Comparison of ENCODE assay signal across 8 cellular contexts in the genomic region with DNA sequence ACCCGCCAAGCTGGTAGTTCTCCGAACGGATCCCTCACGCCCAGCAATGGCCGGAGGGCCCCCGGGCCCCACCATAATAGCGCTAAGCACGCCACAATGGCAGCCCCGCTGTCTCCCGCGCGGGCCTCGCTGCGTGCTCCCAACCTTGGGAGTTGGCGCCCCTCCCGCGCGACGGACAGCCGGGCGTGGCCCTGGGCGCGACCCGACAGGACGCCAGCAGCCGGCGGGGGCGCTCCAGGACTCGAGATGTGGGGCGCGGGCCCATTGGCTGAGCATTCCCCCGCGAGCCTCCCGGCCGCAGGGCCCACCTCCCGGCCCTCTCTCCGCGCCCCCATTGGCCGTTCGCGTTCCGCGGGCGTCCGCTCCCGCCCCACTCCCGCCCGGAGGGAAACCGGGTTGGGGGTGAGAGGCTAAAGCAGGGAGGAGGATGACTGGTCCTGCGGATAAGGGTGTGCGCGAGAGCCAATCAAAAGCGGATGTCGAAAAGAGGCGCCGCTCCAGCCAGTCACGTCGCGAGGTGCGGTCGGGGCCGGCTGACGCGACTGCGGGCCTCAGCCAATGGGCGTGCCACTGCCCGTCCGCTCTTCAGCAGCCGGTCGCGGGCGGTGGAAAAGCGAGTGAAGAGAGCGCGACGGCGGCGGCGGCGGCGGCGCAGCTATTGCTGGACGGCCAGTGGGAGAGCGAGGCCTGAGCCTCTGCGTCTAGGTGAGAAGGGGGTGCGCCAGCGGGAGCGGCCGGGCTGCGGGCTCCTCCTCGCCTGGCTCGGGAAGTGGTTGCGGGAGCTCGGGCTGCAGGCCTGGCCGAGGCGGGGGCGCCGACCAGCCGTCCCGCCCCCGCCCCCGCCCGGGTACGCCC. TPM values are rescaled to one million over a fixed set of nuclear protein-coding genes. Genes with fewer than 3 reads are reported as not detected.
DNase-seq lines count a peak whose midpoint lies in the region; ATAC-seq lines count a peak whose summit lies in the region.

A gene with protein sequence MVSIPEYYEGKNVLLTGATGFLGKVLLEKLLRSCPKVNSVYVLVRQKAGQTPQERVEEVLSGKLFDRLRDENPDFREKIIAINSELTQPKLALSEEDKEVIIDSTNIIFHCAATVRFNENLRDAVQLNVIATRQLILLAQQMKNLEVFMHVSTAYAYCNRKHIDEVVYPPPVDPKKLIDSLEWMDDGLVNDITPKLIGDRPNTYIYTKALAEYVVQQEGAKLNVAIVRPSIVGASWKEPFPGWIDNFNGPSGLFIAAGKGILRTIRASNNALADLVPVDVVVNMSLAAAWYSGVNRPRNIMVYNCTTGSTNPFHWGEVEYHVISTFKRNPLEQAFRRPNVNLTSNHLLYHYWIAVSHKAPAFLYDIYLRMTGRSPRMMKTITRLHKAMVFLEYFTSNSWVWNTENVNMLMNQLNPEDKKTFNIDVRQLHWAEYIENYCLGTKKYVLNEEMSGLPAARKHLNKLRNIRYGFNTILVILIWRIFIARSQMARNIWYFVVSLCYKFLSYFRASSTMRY (plus strand): TSS at position 567 of the 855 bp plus-strand sequence. CDS start 26,098 bp downstream, outside the sequence.

- CTCF ChIA-PET in activated CD8-positive, alpha-beta memory T cell treated with anti-CD3 and anti-CD28 coated beads for 36 hours (lab: Charles Lee): interaction anchor here (1.0 kb wide), 1 partner anchor 51 kb away, joined by 3 read pairs; no protein-coding TSS in a partner anchor

- DNase-seq in COLO829 (ENCODE audit: low spot score) (peak; percentile 95), HS-5 (ENCODE audit: low read depth) (peak; percentile 92), medulla oblongata (ENCODE audit: extremely low spot score) (peak; percentile 99)
- DNase-seq in NK-92 treated with Interleukin-12 subunit alpha and Interleukin-12 subunit beta, amount 100 ng/mL, for 24 hours (lab: John Stamatoyannopoulos, UW): peak; percentile 96
- peak; percentile 94 for DNase-seq in effector CD8-positive, alpha-beta T cell (lab: John Stamatoyannopoulos, UW)
- peak; percentile 90 for DNase-seq in stimulated activated CD8-positive, alpha-beta memory T cell treated with anti-CD3 and anti-CD28 coated beads, Interleukin-12 subunit alpha, Interleukin-12 subunit beta, amount 100 ng/mL, for 1 hour (ENCODE audit: low read depth)

- POLR2A ChIA-PET in activated CD8-positive, alpha-beta memory T cell treated with anti-CD3 and anti-CD28 coated beads for 36 hours (lab: Charles Lee): no interaction called here

- peak; percentile 89 for ATAC-seq in GM19468 (IDR thresholded peaks at IDR 0.05; ENCODE audit: extremely low read depth, unreplicated experiment)

RNA-seq across cellular contexts. Expression of the gene that starts here (rescaled TPM):
- 10 to 100 TPM; 50.3 to 51.6 TPM for total RNA-seq in activated CD8-positive, alpha-beta memory T cell treated with anti-CD3 and anti-CD28 coated beads for 36 hours

Comparison
In these comparisons a context has a peak if more than half of its experiments do, and no peak if none do; other contexts are left out.
1. Peak in every context shown above with its lines: DNase-seq and ATAC-seq.